ENCODE assay signal across 10 cellular contexts in genomic region chr10:19629559-19629958, GRCh38.
DNase-seq lines count a peak whose midpoint lies in the region; ATAC-seq and TF ChIP-seq lines count a peak whose summit lies in the region.
"Had no signal": no experiment of that assay in that cellular context is flagged by ENCODE, and none has a peak within 500 bp of the region (broad histone marks: within the 10 kb centered on the region; RNA-seq: fewer than 3 reads in every experiment).

No MANE protein-coding gene starts in this region.

- no peaks in the 10 kb centered on the region for H3K27me3 ChIP-seq in body of pancreas
- H3K27me3 ChIP-seq in CD4-positive, alpha-beta T cell (ENCODE audit: control insufficient read depth, insufficient read depth, low read length): no peaks in the 10 kb centered on the region

- H3K36me3 Mint-ChIP-seq in CD4-positive, alpha-beta T cell (ENCODE audit: low read depth): no peaks in the 10 kb centered on the region
- H3K36me3 Mint-ChIP-seq: activated naive CD8-positive, alpha-beta T cell treated with anti-CD3 and anti-CD28 coated beads for 36 hours had no signal

- H3K27ac ChIP-seq in body of pancreas: no peak overlapping the region
- H3K27ac ChIP-seq in CD4-positive, alpha-beta T cell (ENCODE audit: low read depth, low read length): no peak overlapping the region

- no peak overlapping the region for H3K27ac Mint-ChIP-seq in CD4-positive, alpha-beta T cell
- H3K27ac Mint-ChIP-seq: activated naive CD8-positive, alpha-beta T cell treated with anti-CD3 and anti-CD28 coated beads for 36 hours; stimulated activated naive CD8-positive, alpha-beta T cell treated with anti-CD3 and anti-CD28 coated beads, Interleukin-15, amount 100 ng/mL, for 72 hours had no signal

- in situ Hi-C loops in G401 (cut with HindIII; ENCODE audit: low sequenced_read_pairs): no loop called here

- H3K4me1 Mint-ChIP-seq in CD4-positive, alpha-beta T cell (ENCODE audit: low read depth): no peaks in the 10 kb centered on the region
- H3K4me1 Mint-ChIP-seq: activated naive CD8-positive, alpha-beta T cell treated with anti-CD3 and anti-CD28 coated beads for 36 hours; stimulated activated naive CD8-positive, alpha-beta T cell treated with anti-CD3 and anti-CD28 coated beads, Interleukin-15, amount 100 ng/mL, for 72 hours had no signal

- H3K4me3 ChIP-seq in body of pancreas: no peak overlapping the region

- DNase-seq in G401 (ENCODE audit: low spot score): peak; percentile 20
- DNase-seq in body of pancreas: peak; percentile 12 to 65 (median 34)
- DNase-seq in iPS-NIHi7 (ENCODE audit: extremely low spot score): peak; percentile 16
- peak; percentile 79 for DNase-seq in sciatic nerve (ENCODE audit: low spot score)
- no peak for DNase-seq in CD4-positive, alpha-beta T cell
- no peak for DNase-seq in activated naive CD4-positive, alpha-beta T cell (lab: John Stamatoyannopoulos, UW)
- DNase-seq: activated naive CD8-positive, alpha-beta T cell treated with anti-CD3 and anti-CD28 coated beads for 36 hours; stimulated activated naive CD8-positive, alpha-beta T cell treated with anti-CD3 and anti-CD28 coated beads, Interleukin-15, amount 100 ng/mL, for 72 hours had no signal

- CTCF ChIA-PET in CD4-positive, alpha-beta T cell (lab: Charles Lee): no interaction called here

- no peaks in the 10 kb centered on the region for H3K27me3 Mint-ChIP-seq in CD4-positive, alpha-beta T cell
- H3K27me3 Mint-ChIP-seq: activated naive CD8-positive, alpha-beta T cell treated with anti-CD3 and anti-CD28 coated beads for 36 hours; stimulated activated naive CD8-positive, alpha-beta T cell treated with anti-CD3 and anti-CD28 coated beads, Interleukin-15, amount 100 ng/mL, for 72 hours had no signal

- no peak for TF ChIP-seq CTCF in body of pancreas (IDR thresholded peaks at IDR 0.05)
- no peak for TF ChIP-seq CTCF in CD4-positive, alpha-beta T cell (IDR thresholded peaks at IDR 0.05)

- POLR2A ChIA-PET in CD4-positive, alpha-beta T cell (lab: Charles Lee): no interaction called here

- H3K4me3 Mint-ChIP-seq in CD4-positive, alpha-beta T cell: no peak overlapping the region
- H3K4me3 Mint-ChIP-seq: activated naive CD8-positive, alpha-beta T cell treated with anti-CD3 and anti-CD28 coated beads for 36 hours; stimulated activated naive CD8-positive, alpha-beta T cell treated with anti-CD3 and anti-CD28 coated beads, Interleukin-15, amount 100 ng/mL, for 72 hours had no signal

- no peaks in the 10 kb centered on the region for H3K9me3 Mint-ChIP-seq in CD4-positive, alpha-beta T cell
- H3K9me3 Mint-ChIP-seq: activated naive CD8-positive, alpha-beta T cell treated with anti-CD3 and anti-CD28 coated beads for 36 hours; stimulated activated naive CD8-positive, alpha-beta T cell treated with anti-CD3 and anti-CD28 coated beads, Interleukin-15, amount 100 ng/mL, for 72 hours had no signal

- WGBS in body of pancreas, 2 donors: 32 to 58% methylated on average over 6 of the region's 6 CpGs

- no peak for TF ChIP-seq POLR2A in body of pancreas (IDR thresholded peaks at IDR 0.05)

- H3K36me3 ChIP-seq in body of pancreas (replicated peaks in 1 of 2; ENCODE audit: insufficient read depth in 1 of 2, low read depth in 2 of 2): no peaks in the 10 kb centered on the region

- H3K9me3 ChIP-seq in body of pancreas: no peaks in the 10 kb centered on the region
- H3K9me3 ChIP-seq in CD4-positive, alpha-beta T cell (ENCODE audit: control insufficient read depth, low read length): no peaks in the 10 kb centered on the region

- intact Hi-C loops in body of pancreas (cut with DNase I) (no loop called here), sciatic nerve (cut with DNase I) (no loop called here)
- intact Hi-C loops in CD4-positive, alpha-beta T cell (cut with DNase I, micrococcal nuclease): no loop called here

- H3K4me1 ChIP-seq in body of pancreas: no peaks in the 10 kb centered on the region

- ATAC-seq in body of pancreas (peak; percentile 52), sciatic nerve (peak; percentile 97), GM21360 (IDR thresholded peaks at IDR 0.05; ENCODE audit: unreplicated experiment) (no peak), HG03280 (IDR thresholded peaks at IDR 0.05; ENCODE audit: unreplicated experiment) (no peak)
- ATAC-seq in CD4-positive, alpha-beta T cell (ENCODE audit: poor library complexity): no peak
- ATAC-seq: stimulated activated naive CD8-positive, alpha-beta T cell treated with anti-CD3 and anti-CD28 coated beads, Interleukin-15, amount 100 ng/mL, for 72 hours had no signal

Comparison
In these comparisons a context has a peak if more than half of its experiments do, and no peak if none do; other contexts are left out.
1. DNase-seq: peak in G401 (single experiment), body of pancreas (4 of 4), iPS-NIHi7 (single experiment) and sciatic nerve (single experiment); none in CD4-positive, alpha-beta T cell (0 of 10) and activated naive CD4-positive, alpha-beta T cell (0 of 4).
2. ATAC-seq: peak in body of pancreas (single experiment) and sciatic nerve (single experiment); none in GM21360 (single experiment), CD4-positive, alpha-beta T cell (single experiment) and HG03280 (single experiment).